ENCODE assay signal across 9 cellular contexts in the genomic region with DNA sequence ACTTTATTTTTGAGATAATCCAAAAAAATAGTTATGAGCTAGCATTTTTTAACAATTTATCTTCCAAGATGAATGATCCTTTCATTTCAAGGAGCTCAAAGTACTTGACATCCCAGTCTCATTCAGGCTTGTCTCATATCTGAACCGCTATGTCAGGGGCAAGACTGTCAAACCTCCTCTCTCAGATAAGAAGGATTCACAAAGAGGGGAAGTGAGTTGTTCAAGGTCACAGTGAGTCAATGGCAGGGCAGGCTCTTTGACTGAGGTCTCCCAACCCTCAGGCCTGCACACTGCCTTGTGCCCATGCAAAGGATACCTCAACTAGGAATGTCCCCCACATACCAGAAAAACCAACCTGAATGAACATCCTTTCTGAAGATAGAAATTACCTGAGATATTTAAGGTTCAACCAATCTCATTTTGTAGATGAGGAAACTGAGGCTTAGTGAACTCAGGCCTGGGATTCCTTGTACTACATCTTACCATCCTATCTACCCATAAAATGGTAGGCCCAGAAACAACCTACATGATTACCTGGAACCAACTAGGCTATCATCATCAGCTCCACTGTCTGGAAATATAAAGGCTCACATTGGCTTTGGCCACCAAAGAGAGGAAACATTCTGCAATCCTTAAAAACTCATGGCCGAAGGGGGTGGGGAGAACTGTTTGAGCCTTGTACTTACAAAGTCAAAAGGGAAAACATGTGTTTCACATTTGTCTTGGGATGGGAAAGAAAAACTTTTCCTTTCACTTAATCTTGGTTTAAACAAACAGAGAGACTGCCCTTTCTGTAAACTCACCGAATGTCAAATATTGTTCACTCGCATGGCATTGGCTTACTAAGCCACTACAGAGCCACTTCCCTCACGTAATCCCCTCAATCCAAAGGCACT. TPM values are rescaled to one million over a fixed set of nuclear protein-coding genes. Genes with fewer than 3 reads are reported as not detected.
A peak's percentile ranks its signal among the peaks of the same experiment; 100 is the strongest.
DNase-seq lines count a peak whose midpoint lies in the region; ATAC-seq, FAIRE-seq and TF ChIP-seq lines count a peak whose summit lies in the region.
"Had no signal": no experiment of that assay in that cellular context is flagged by ENCODE, and none has a peak within 500 bp of the region (broad histone marks: within the 10 kb centered on the region; RNA-seq: fewer than 3 reads in every experiment).

No MANE protein-coding gene starts in this region.

- no peak overlapping the region for H3K9ac ChIP-seq in liver (ENCODE audit: low read depth in 1 of 2, low read length in 2 of 2)

- no peak for TF ChIP-seq POLR2A in vagina (IDR thresholded peaks at IDR 0.05)

- H3K27me3 Mint-ChIP-seq in activated naive CD8-positive, alpha-beta T cell treated with anti-CD3 and anti-CD28 coated beads, Interleukin-2, amount 50 U/mL, for 24 hours = no peaks in the 10 kb centered on the region

- H3K4me1 ChIP-seq in liver (ENCODE audit: control insufficient read depth in 4 of 4, insufficient read depth in 4 of 4, low read length in 3 of 4) (no peaks in the 10 kb centered on the region), vagina (peaks cover 39% of the 10 kb centered on the region)

- peak overlapping the region; percentile 88 for H3K27ac Mint-ChIP-seq in activated naive CD8-positive, alpha-beta T cell treated with anti-CD3 and anti-CD28 coated beads, Interleukin-2, amount 50 U/mL, for 24 hours

- WGBS in liver = 68% methylated on average over 5 of the region's 5 CpGs

- peaks cover 5% of the 10 kb centered on the region for H3K9me3 Mint-ChIP-seq in activated naive CD8-positive, alpha-beta T cell treated with anti-CD3 and anti-CD28 coated beads, Interleukin-2, amount 50 U/mL, for 24 hours

- no peaks in the 10 kb centered on the region for H3K36me3 Mint-ChIP-seq in activated naive CD8-positive, alpha-beta T cell treated with anti-CD3 and anti-CD28 coated beads, Interleukin-2, amount 50 U/mL, for 24 hours (ENCODE audit: low read depth)

- intact Hi-C loops in Right ventricle myocardium inferior (cut with DNase I) (no loop called here), cardiac septum (cut with DNase I) (no loop called here), vagina (cut with DNase I) (no loop called here)

- no peaks in the 10 kb centered on the region for H3K27me3 ChIP-seq in liver (ENCODE audit: control insufficient read depth in 4 of 4, insufficient read depth in 4 of 4, low read length in 3 of 4)
- H3K27me3 ChIP-seq in vagina = no peaks in the 10 kb centered on the region

- peak; percentile 35 for ATAC-seq in Right ventricle myocardium inferior
- ATAC-seq in activated naive CD8-positive, alpha-beta T cell treated with anti-CD3 and anti-CD28 coated beads, Interleukin-2, amount 50 U/mL, for 24 hours = no peak
- ATAC-seq in HG03025 (IDR thresholded peaks at IDR 0.05; ENCODE audit: low FRiP score, unreplicated experiment) = no peak
- ATAC-seq in GM18498 (IDR thresholded peaks at IDR 0.05; ENCODE audit: unreplicated experiment) = no peak

- TF ChIP-seq RAD21 in liver (IDR thresholded peaks at IDR 0.05) = no peak

- H3K9me3 ChIP-seq in liver (ENCODE audit: control insufficient read depth in 4 of 4, low read length in 3 of 4) (no peaks in the 10 kb centered on the region), vagina (no peaks in the 10 kb centered on the region)

- H3K4me1 Mint-ChIP-seq in activated naive CD8-positive, alpha-beta T cell treated with anti-CD3 and anti-CD28 coated beads, Interleukin-2, amount 50 U/mL, for 24 hours = peaks cover 78% of the 10 kb centered on the region

- FAIRE-seq in frontal cortex (lab: Jason Lieb, UNC) = no peak

- no peak for TF ChIP-seq CTCF in liver (IDR thresholded peaks at IDR 0.05; ENCODE audit: low read depth, low read length, missing input control)
- no peak for TF ChIP-seq CTCF in vagina (IDR thresholded peaks at IDR 0.05)

- H3K27ac ChIP-seq in liver (ENCODE audit: low read depth in 1 of 2, low read length in 2 of 2) = peak overlapping the region; percentile 23 to 70
- peak overlapping the region; percentile 87 for H3K27ac ChIP-seq in vagina

- no peak overlapping the region for H3K4me3 ChIP-seq in liver (ENCODE audit: low read depth in 1 of 3, low read length in 3 of 3)
- peak overlapping the region; percentile 3 to 10 for H3K4me3 ChIP-seq in vagina

- DNase-seq in Right ventricle myocardium inferior (ENCODE audit: missing footprints) = no peak
- no peak for DNase-seq in cardiac septum (ENCODE audit: low spot score)
- DNase-seq in activated naive CD8-positive, alpha-beta T cell treated with anti-CD3 and anti-CD28 coated beads, Interleukin-2, amount 50 U/mL, for 24 hours = no peak
- DNase-seq in vagina (ENCODE audit: extremely low spot score in 2 of 2) = no peak
- no peak for DNase-seq in frontal cortex (ENCODE audit: low spot score in 2 of 2)
- DNase-seq: cortex of kidney had no signal

- H3K4me3 Mint-ChIP-seq in activated naive CD8-positive, alpha-beta T cell treated with anti-CD3 and anti-CD28 coated beads, Interleukin-2, amount 50 U/mL, for 24 hours = no peak overlapping the region

- H3K36me3 ChIP-seq in liver (ENCODE audit: control insufficient read depth in 4 of 4, insufficient read depth in 3 of 4, low read depth in 1 of 4, low read length in 3 of 4) = no peaks in the 10 kb centered on the region
- H3K36me3 ChIP-seq in vagina = no peaks in the 10 kb centered on the region

TF ChIP-seq in liver, 16 proteins besides CTCF, POLR2A, EP300 and RAD21:
- TF ChIP-seq ATF3 (IDR thresholded peaks at IDR 0.05) (no peak), RXRA (IDR thresholded peaks at IDR 0.05) (no peak)
- TF ChIP-seq, protein P1, sequence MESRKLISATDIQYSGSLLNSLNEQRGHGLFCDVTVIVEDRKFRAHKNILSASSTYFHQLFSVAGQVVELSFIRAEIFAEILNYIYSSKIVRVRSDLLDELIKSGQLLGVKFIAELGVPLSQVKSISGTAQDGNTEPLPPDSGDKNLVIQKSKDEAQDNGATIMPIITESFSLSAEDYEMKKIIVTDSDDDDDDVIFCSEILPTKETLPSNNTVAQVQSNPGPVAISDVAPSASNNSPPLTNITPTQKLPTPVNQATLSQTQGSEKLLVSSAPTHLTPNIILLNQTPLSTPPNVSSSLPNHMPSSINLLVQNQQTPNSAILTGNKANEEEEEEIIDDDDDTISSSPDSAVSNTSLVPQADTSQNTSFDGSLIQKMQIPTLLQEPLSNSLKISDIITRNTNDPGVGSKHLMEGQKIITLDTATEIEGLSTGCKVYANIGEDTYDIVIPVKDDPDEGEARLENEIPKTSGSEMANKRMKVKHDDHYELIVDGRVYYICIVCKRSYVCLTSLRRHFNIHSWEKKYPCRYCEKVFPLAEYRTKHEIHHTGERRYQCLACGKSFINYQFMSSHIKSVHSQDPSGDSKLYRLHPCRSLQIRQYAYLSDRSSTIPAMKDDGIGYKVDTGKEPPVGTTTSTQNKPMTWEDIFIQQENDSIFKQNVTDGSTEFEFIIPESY (IDR thresholded peaks at IDR 0.05) = no peak

RNA-seq across cellular contexts. Expression of gene LIF, which starts 51.1 kb away (rescaled TPM):
- total RNA-seq in Right ventricle myocardium inferior = 0.27 TPM
- 0.78 TPM for total RNA-seq in cardiac septum
- total RNA-seq in liver = under 1 TPM; 0.08 to 0.09 TPM
- under 1 TPM in 1 of 2 donors, not detected in 1; 0.10 TPM for polyA plus RNA-seq in liver
- total RNA-seq in vagina = 0.49 TPM
- total RNA-seq in frontal cortex = not detected

Comparison
In these comparisons a context has a peak if more than half of its experiments do, and no peak if none do; other contexts are left out.
1. H3K4me3 ChIP-seq: peak in vagina (2 of 2); none in liver (0 of 3).